In the genomic region with DNA sequence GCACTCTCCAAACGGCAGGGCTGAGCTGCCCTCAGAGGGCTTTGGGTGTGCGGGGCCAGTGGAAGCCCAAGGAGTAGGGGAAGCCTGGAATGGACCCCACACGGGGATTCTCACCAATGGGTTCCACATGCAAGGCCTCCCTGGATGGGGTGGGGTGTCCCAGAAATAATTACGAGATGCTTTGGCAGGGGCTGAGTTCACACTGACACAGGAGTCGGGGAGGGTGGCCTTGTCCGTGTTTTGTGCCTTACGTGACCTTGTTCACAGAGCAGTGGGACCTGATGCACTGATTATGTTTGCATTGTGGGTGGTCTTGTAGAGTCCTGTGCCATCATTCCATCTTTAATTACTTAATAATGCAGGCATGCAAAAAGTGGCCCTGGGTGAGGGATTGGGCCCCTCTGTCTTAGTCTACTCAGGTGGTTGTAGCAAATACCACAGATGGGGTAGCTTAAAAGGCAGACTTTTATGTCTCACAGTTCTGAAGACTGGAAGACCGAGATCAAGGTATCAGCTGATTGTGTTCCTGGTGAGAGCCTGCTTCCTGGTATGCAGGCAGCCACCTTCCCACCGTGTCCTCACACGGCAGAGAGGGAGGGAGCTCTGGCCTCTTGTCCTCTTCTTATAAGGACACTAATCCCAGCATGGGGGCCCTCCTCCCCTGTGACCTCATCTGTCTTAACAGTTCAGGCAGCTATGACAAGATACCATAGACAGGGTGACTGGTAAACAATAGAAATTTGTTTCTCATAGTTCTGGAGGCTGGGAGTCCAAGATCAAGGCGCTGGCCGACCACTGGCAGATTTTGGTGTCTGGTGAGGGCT, we compare ENCODE assay signal across 22 cellular contexts.
"Had no signal": no experiment of that assay in that cellular context is flagged by ENCODE, and none has a peak within 500 bp of the region (broad histone marks: within the 10 kb centered on the region; RNA-seq: fewer than 3 reads in every experiment).

No MANE protein-coding gene starts in this region.

- H3K27ac ChIP-seq: epithelial cell of prostate, gastrocnemius medialis, left lung, pancreas, right lobe of liver, stomach, testis, tibial artery had no signal

- H3K4me1 ChIP-seq: gastrocnemius medialis, left lung, pancreas, right lobe of liver, stomach, testis, tibial artery had no signal

- H3K36me3 ChIP-seq: gastrocnemius medialis, left lung, pancreas, right lobe of liver, stomach, tibial artery had no signal

- H3K9me3 ChIP-seq: gastrocnemius medialis, left lung, pancreas, right lobe of liver, stomach, testis had no signal

- H3K4me3 ChIP-seq: gastrocnemius medialis, left lung, pancreas, right lobe of liver, stomach, testis, tibial artery had no signal

- ATAC-seq: esophagus mucosa; gastrocnemius medialis; left cardiac atrium; left lung; naive thymus-derived CD4-positive, alpha-beta T cell; pancreas; right lobe of liver; stimulated activated effector memory CD8-positive, alpha-beta T cell treated with anti-CD3 and anti-CD28 coated beads, Interleukin-12 subunit alpha, Interleukin-12 subunit beta, amount 100 ng/mL, for 72 hours had no signal

- H3K27me3 ChIP-seq: left lung, pancreas, right lobe of liver, stomach, testis had no signal

- DNase-seq: cortex of kidney; effector CD4-positive, alpha-beta T cell; foreskin fibroblast; gastrocnemius medialis; head of caudate nucleus; left cardiac atrium; left lung; midbrain; naive thymus-derived CD4-positive, alpha-beta T cell; pancreas; right lobe of liver; small intestine; stimulated activated CD4-positive, alpha-beta T cell treated with anti-CD3 and anti-CD28 coated beads, Interleukin-12 subunit alpha, Interleukin-12 subunit beta, amount 100 ng/mL, for 4 hours; stimulated activated CD4-positive, alpha-beta T cell treated with anti-CD3 and anti-CD28 coated beads, Interleukin-1b, Interleukin-23, amount 100 ng/mL, for 48 hours; stimulated activated CD4-positive, alpha-beta T cell treated with anti-CD3 and anti-CD28 coated beads, Interleukin-4, amount 100 ng/mL, for 1 hour; stimulated activated naive CD4-positive, alpha-beta T cell treated with Interleukin-2 at 50 U/mL for 16 hours; stomach; testis; tibial artery had no signal

- FAIRE-seq: pancreas, small intestine had no signal
